29 cellular contexts compared by ENCODE assay signal in the genomic region with DNA sequence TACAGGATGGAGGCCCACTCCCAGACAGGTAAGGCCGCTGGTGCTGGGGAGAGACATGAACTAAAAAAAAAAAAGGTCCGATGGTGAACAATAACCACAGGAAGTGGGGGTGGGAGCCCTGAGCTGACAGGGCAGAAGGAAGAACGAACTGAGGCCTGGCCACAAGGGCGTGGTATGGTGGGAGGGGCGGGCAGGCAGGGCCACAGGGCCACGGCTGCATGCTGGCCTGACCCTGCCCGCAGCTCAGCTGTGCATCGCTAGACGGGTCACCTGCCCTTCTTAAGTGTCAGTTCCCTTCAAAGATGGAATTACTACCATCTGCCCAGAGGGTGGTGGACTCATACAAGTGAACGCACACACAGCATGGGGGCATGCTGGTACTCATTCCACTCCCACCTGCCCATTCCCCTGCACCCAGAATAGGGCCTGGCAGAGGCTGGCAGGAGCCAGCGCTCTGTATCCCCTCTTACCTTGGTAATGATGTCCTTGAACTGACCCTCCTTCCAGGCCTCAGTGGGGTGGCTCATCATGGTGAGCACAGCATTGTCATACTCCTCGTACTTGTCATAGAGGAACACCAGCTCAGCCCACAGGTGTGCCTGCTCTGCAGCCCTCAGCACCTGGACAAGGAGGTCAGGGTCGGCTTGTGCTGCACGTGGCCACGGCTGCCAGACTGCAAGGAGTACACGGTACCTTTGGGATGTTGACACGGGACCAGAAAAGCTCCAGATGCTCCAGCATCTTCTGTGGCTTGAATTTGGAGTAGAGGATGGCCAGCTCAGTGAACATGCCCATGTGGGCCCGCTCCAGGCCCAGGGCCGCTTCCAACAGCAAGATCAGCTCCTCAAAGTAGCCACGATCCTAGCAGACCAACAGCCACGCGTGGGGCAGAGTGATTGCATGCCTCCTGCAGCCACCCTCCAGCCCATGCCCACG. TPM values are rescaled to one million over a fixed set of nuclear protein-coding genes. Genes with fewer than 3 reads are reported as not detected.
DNase-seq lines count a peak whose midpoint lies in the region; ATAC-seq and TF ChIP-seq lines count a peak whose summit lies in the region.
"Had no signal": no experiment of that assay in that cellular context is flagged by ENCODE, and none has a peak within 500 bp of the region (broad histone marks: within the 10 kb centered on the region; RNA-seq: fewer than 3 reads in every experiment).

No MANE protein-coding gene starts in this region.

- peaks cover 11% of the 10 kb centered on the region for H3K27me3 Mint-ChIP-seq in activated CD8-positive, alpha-beta T cell treated with anti-CD3 and anti-CD28 coated beads, Interleukin-2, amount 10 ng/mL, durations not matched to agents 7 days and 5 days (ENCODE audit: low read depth)
- H3K27me3 Mint-ChIP-seq: stimulated activated naive CD8-positive, alpha-beta T cell treated with anti-CD3 and anti-CD28 coated beads, Interleukin-15, Interleukin-2, amounts not matched to agents 100 ng/mL and 50 ng/mL, for 24 hours had no signal

- no peak overlapping the region for H3K9ac ChIP-seq in BLaER1 treated with 17β-estradiol and CSF1 and Interleukin-3, amounts not matched to agents 10 nM and 100 nM
- H3K9ac ChIP-seq: KMS-11 had no signal

- POLR2A ChIA-PET in activated CD8-positive, alpha-beta T cell treated with anti-CD3 and anti-CD28 coated beads, Interleukin-2, amount 10 ng/mL, durations not matched to agents 7 days and 5 days (lab: Charles Lee): no interaction called here

- H3K9me3 ChIP-seq in BLaER1 treated with 17β-estradiol and CSF1 and Interleukin-3, amounts not matched to agents 10 nM and 100 nM (replicated peaks in 1 of 11): peaks cover 0 to 13% (median 9%) of the 10 kb centered on the region in 11 experiments; a peak in 13 of 22 replicates
- H3K9me3 ChIP-seq in osteoblast (ENCODE audit: low read depth, low read length) (no peaks in the 10 kb centered on the region), mucosa of descending colon (no peaks in the 10 kb centered on the region)
- H3K9me3 ChIP-seq: Peyer's patch, SJCRH30, tibial artery had no signal

- H3K4me1 ChIP-seq in BLaER1 treated with 17β-estradiol and CSF1 and Interleukin-3, amounts not matched to agents 10 nM and 100 nM: peaks cover 7 to 21% (median 12%) of the 10 kb centered on the region in 10 experiments
- H3K4me1 ChIP-seq in osteoblast (ENCODE audit: insufficient read depth, low read length): no peaks in the 10 kb centered on the region
- no peaks in the 10 kb centered on the region for H3K4me1 ChIP-seq in mucosa of descending colon (ENCODE audit: low read depth)
- H3K4me1 ChIP-seq: Peyer's patch, SJCRH30, tibial artery had no signal

- H2AFZ ChIP-seq in osteoblast (ENCODE audit: low read length): no peak overlapping the region
- H2AFZ ChIP-seq: GM23338 had no signal

- H3K79me2 ChIP-seq in osteoblast (ENCODE audit: insufficient read depth, low read length): no peaks in the 10 kb centered on the region

- H3K36me3 ChIP-seq in BLaER1 treated with 17β-estradiol and CSF1 and Interleukin-3, amounts not matched to agents 10 nM and 100 nM: peaks cover 0 to 56% (median 17%) of the 10 kb centered on the region in 11 experiments; a peak in 11 of 22 replicates
- no peaks in the 10 kb centered on the region for H3K36me3 ChIP-seq in osteoblast (ENCODE audit: insufficient read depth, low read length)
- H3K36me3 ChIP-seq in mucosa of descending colon (ENCODE audit: low read depth): no peaks in the 10 kb centered on the region
- H3K36me3 ChIP-seq: Peyer's patch had no signal

- H3K9me3 Mint-ChIP-seq in activated CD8-positive, alpha-beta T cell treated with anti-CD3 and anti-CD28 coated beads, Interleukin-2, amount 10 ng/mL, durations not matched to agents 7 days and 5 days (ENCODE audit: insufficient read depth): no peaks in the 10 kb centered on the region
- H3K9me3 Mint-ChIP-seq: GM23338; memory B cell; stimulated activated naive CD8-positive, alpha-beta T cell treated with anti-CD3 and anti-CD28 coated beads, Interleukin-15, Interleukin-2, amounts not matched to agents 100 ng/mL and 50 ng/mL, for 24 hours had no signal

- H3K27ac Mint-ChIP-seq in activated CD8-positive, alpha-beta T cell treated with anti-CD3 and anti-CD28 coated beads, Interleukin-2, amount 10 ng/mL, durations not matched to agents 7 days and 5 days: peak overlapping the region; percentile 62
- H3K27ac Mint-ChIP-seq: GM23338; memory B cell; stimulated activated naive CD8-positive, alpha-beta T cell treated with anti-CD3 and anti-CD28 coated beads, Interleukin-15, Interleukin-2, amounts not matched to agents 100 ng/mL and 50 ng/mL, for 24 hours had no signal

- H4K20me1 ChIP-seq in BLaER1 treated with 17β-estradiol and CSF1 and Interleukin-3, amounts not matched to agents 10 nM and 100 nM: no peaks in the 10 kb centered on the region
- H4K20me1 ChIP-seq in osteoblast (ENCODE audit: insufficient read depth, low read length): no peaks in the 10 kb centered on the region

- TF ChIP-seq CTCF in GM13976 (IDR thresholded peaks at IDR 0.05; ENCODE audit: borderline replicate concordance, control extremely low read depth, extremely low read depth, insufficient read depth, missing control alignments) (no peak), osteoblast (IDR thresholded peaks at IDR 0.05; ENCODE audit: extremely low read depth, low read depth, low read length) (no peak), mucosa of descending colon (IDR thresholded peaks at IDR 0.05) (no peak)

- no peaks in the 10 kb centered on the region for H3K27me3 ChIP-seq in BLaER1 treated with 17β-estradiol and CSF1 and Interleukin-3, amounts not matched to agents 10 nM and 100 nM
- H3K27me3 ChIP-seq in osteoblast (ENCODE audit: insufficient read depth, low read length): no peaks in the 10 kb centered on the region
- H3K27me3 ChIP-seq: Peyer's patch, SJCRH30, tibial artery had no signal

- no peak overlapping the region for H3K4me3 ChIP-seq in BLaER1 treated with 17β-estradiol and CSF1 and Interleukin-3, amounts not matched to agents 10 nM and 100 nM
- H3K4me3 ChIP-seq in osteoblast (ENCODE audit: insufficient read depth, low read length) (no peak overlapping the region), mucosa of descending colon (no peak overlapping the region)
- H3K4me3 ChIP-seq: coronary artery, GM23338, Peyer's patch, SJCRH30, tibial artery had no signal

- peaks cover 19% of the 10 kb centered on the region for H3K4me1 Mint-ChIP-seq in activated CD8-positive, alpha-beta T cell treated with anti-CD3 and anti-CD28 coated beads, Interleukin-2, amount 10 ng/mL, durations not matched to agents 7 days and 5 days (ENCODE audit: low read depth)

- intact Hi-C loops in mucosa of descending colon (cut with DNase I, micrococcal nuclease): no loop called here

- H3K27ac ChIP-seq in BLaER1 treated with 17β-estradiol and CSF1 and Interleukin-3, amounts not matched to agents 10 nM and 100 nM: peak overlapping the region in 3 of 11 experiments; percentile 28 to 32 (median 30); a peak in 4 of 22 replicates
- H3K27ac ChIP-seq in osteoblast (ENCODE audit: low read depth, low read length): no peak overlapping the region
- H3K27ac ChIP-seq: coronary artery, KMS-11, Peyer's patch, SJCRH30, tibial artery had no signal

- H3K4me2 ChIP-seq in BLaER1 treated with 17β-estradiol and CSF1 and Interleukin-3, amounts not matched to agents 10 nM and 100 nM: peak overlapping the region; percentile 15 to 74 (median 50); a peak in 19 of 22 replicates
- no peak overlapping the region for H3K4me2 ChIP-seq in osteoblast (ENCODE audit: insufficient read depth, low read length)
- H3K4me2 ChIP-seq: GM23338, KMS-11 had no signal

- DNase-seq in GM13976 (ENCODE audit: low spot score): peak; percentile 61
- DNase-seq in activated CD8-positive, alpha-beta T cell treated with anti-CD3 and anti-CD28 coated beads, Interleukin-2, amount 10 ng/mL, durations not matched to agents 7 days and 5 days: peak; percentile 65
- peak; percentile 49 for DNase-seq in osteoblast (ENCODE audit: insufficient read length, low spot score, missing footprints)
- DNase-seq in NK-92 (lab: John Stamatoyannopoulos, UW; ENCODE audit: unreplicated experiment): no peak
- no peak for DNase-seq in mucosa of descending colon
- no peak for DNase-seq in NCI-H2196 treated with DMSO at 0.1 percent for 48 hours (lab: John Stamatoyannopoulos, UW; ENCODE audit: unreplicated experiment)
- DNase-seq: activated CD4-positive, alpha-beta T cell treated with anti-CD3 and anti-CD28 coated beads for 4 hours; activated gamma-delta T cell; amniotic stem cell; foreskin melanocyte; MV-4-11; NCI-H146; NCI-H510A treated with DMSO at 0.1 percent for 48 hours; NK-92 treated with Interleukin-12 subunit alpha and Interleukin-12 subunit beta, amount 100 ng/mL, for 24 hours; occipital lobe; SJCRH30; stimulated activated CD4-positive, alpha-beta T cell treated with anti-CD3 and anti-CD28 coated beads, Interleukin-4, amount 100 ng/mL, for 24 hours; T-helper 1 cell; tibial artery had no signal

- in situ Hi-C loops in GM13976 (cut with MboI; ENCODE audit: low sequenced_read_pairs, unreplicated experiment): no loop called here

- no peaks in the 10 kb centered on the region for H3K36me3 Mint-ChIP-seq in activated CD8-positive, alpha-beta T cell treated with anti-CD3 and anti-CD28 coated beads, Interleukin-2, amount 10 ng/mL, durations not matched to agents 7 days and 5 days (ENCODE audit: low read depth)
- H3K36me3 Mint-ChIP-seq: memory B cell had no signal

- CTCF ChIA-PET in activated CD8-positive, alpha-beta T cell treated with anti-CD3 and anti-CD28 coated beads, Interleukin-2, amount 10 ng/mL, durations not matched to agents 7 days and 5 days (lab: Charles Lee): interaction anchor here (1.1 to 2.9 kb wide), 2 partner anchors 16 to 52 kb away, joined by 3 to 9 read pairs; a partner anchor contains a TSS

- ATAC-seq in activated CD8-positive, alpha-beta T cell treated with anti-CD3 and anti-CD28 coated beads, Interleukin-2, amount 10 ng/mL, durations not matched to agents 7 days and 5 days: peak; percentile 54
- no peak for ATAC-seq in mucosa of descending colon
- ATAC-seq: esophagus mucosa, GM23338 had no signal

- no peak overlapping the region for H3K4me3 Mint-ChIP-seq in activated CD8-positive, alpha-beta T cell treated with anti-CD3 and anti-CD28 coated beads, Interleukin-2, amount 10 ng/mL, durations not matched to agents 7 days and 5 days
- H3K4me3 Mint-ChIP-seq: GM23338; memory B cell; stimulated activated naive CD8-positive, alpha-beta T cell treated with anti-CD3 and anti-CD28 coated beads, Interleukin-15, Interleukin-2, amounts not matched to agents 100 ng/mL and 50 ng/mL, for 24 hours had no signal

RNA-seq across cellular contexts. Expression of a gene that starts 17.5 kb away (rescaled TPM):
- total RNA-seq in activated CD8-positive, alpha-beta T cell treated with anti-CD3 and anti-CD28 coated beads, Interleukin-2, amount 10 ng/mL, durations not matched to agents 7 days and 5 days: 10 to 100 TPM; 69.1 to 73.0 TPM
- total RNA-seq in osteoblast (63.7 and 69.2 TPM in 2 replicates), mucosa of descending colon (100 to 1,000 TPM in 2 of 3 donors, 10 to 100 TPM in 1; 88.3 to 165 (median 135) TPM)

RNA-seq across cellular contexts. Expression of a gene that starts 46.0 kb away (rescaled TPM):
- not detected for total RNA-seq in activated CD8-positive, alpha-beta T cell treated with anti-CD3 and anti-CD28 coated beads, Interleukin-2, amount 10 ng/mL, durations not matched to agents 7 days and 5 days
- total RNA-seq in osteoblast (not detected in 2 replicates), mucosa of descending colon (not detected)
- total RNA-seq: esophagus mucosa, GM23338, HT1080, myocyte, occipital lobe, Peyer's patch, SJCRH30 had no signal

RNA-seq across cellular contexts. Expression of a gene that starts 51.6 kb away (rescaled TPM):
- 10 to 100 TPM; 18.8 to 19.6 TPM for total RNA-seq in activated CD8-positive, alpha-beta T cell treated with anti-CD3 and anti-CD28 coated beads, Interleukin-2, amount 10 ng/mL, durations not matched to agents 7 days and 5 days
- 19.4 and 22.1 TPM in 2 replicates for total RNA-seq in osteoblast
- total RNA-seq in mucosa of descending colon: 10 to 100 TPM; 10.2 to 18.1 (median 11.0) TPM

Comparison
In these comparisons a context has a peak if more than half of its experiments do, and no peak if none do; other contexts are left out.
1. DNase-seq: peak in GM13976 (single experiment), activated CD8-positive, alpha-beta T cell treated with anti-CD3 and anti-CD28 coated beads, Interleukin-2, amount 10 ng/mL, durations not matched to agents 7 days and 5 days (single experiment) and osteoblast (single experiment); none in NK-92 (single experiment), mucosa of descending colon (0 of 3) and NCI-H2196 treated with DMSO at 0.1 percent for 48 hours (single experiment).